Comparison of ENCODE assay signal across 1 cellular context in the genomic region with DNA sequence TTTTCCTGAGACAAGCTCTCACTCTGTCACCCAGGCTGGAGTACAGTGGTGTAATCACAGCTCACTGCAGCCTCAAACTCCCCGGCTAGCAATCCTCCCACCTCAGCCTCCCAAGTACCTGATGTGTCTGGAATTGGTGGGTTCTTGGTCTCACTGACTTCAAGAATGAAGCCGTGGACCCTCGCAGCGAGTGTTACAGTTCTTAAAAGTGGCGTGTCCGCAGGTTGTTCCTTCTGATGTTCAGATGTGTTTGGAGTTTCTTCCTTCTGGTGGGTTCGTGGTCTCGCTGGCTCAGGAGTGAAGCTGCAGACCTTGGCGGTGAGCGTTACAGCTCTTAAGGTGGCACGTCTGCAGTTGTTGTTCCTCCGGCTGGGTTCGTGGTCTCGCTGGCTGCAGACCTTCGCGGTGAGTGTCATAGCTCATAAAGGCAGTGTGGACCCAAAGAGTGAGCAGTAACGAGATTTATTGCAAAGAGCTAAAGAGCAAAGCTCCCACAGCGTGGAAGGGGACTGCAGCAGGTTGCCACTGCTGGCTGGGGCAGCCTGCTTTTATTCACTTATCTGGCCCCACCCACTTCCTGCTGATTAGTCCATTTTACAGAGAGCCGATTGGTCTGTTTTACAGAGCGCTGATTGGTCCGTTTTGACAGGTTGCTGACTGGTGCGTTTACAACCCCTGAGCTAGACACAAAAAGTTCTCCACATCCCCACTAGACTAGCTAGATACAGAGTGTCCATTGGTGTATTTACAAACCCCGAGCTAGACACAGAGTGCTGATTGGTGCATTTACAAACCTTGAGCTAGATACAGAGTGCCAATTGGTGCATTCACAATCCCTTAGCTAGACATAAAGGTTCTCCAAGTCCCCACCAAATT.
TF ChIP-seq lines count a peak whose summit lies in the region.
"Not testable (repeated sequence)": the region's sequence is repeated elsewhere in the genome, so short reads cannot be mapped to it uniquely, and the experiment has no call there.

No MANE protein-coding gene starts in this region.

TF ChIP-seq in K562, 482 proteins besides CTCF, POLR2A, EP300 and RAD21:
- TF ChIP-seq, protein P1, sequence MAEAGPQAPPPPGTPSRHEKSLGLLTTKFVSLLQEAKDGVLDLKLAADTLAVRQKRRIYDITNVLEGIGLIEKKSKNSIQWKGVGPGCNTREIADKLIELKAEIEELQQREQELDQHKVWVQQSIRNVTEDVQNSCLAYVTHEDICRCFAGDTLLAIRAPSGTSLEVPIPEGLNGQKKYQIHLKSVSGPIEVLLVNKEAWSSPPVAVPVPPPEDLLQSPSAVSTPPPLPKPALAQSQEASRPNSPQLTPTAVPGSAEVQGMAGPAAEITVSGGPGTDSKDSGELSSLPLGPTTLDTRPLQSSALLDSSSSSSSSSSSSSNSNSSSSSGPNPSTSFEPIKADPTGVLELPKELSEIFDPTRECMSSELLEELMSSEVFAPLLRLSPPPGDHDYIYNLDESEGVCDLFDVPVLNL (CRISPR knock-in tag; IDR thresholded peaks at IDR 0.05; ENCODE audit: low read depth), result peak; percentile 72; the same call in 1 of the 2 replicates
- TF ChIP-seq PURB (CRISPR knock-in tag; IDR thresholded peaks at IDR 0.05; ENCODE audit: low read depth), result peak; percentile 88; the same call in 1 of the 2 replicates
- peak; percentile 41 for TF ChIP-seq ZNF184 (CRISPR knock-in tag; IDR thresholded peaks at IDR 0.05)
- TF ChIP-seq STAG1 (CRISPR knock-in tag; IDR thresholded peaks at IDR 0.05; ENCODE audit: borderline replicate concordance), result peak; percentile 62; the same call in 1 of the 2 replicates
- TF ChIP-seq RB1 (IDR thresholded peaks at IDR 0.05; ENCODE audit: low read depth), result peak; percentile 57; the same call in 1 of the 2 replicates
- TF ChIP-seq, protein P2, sequence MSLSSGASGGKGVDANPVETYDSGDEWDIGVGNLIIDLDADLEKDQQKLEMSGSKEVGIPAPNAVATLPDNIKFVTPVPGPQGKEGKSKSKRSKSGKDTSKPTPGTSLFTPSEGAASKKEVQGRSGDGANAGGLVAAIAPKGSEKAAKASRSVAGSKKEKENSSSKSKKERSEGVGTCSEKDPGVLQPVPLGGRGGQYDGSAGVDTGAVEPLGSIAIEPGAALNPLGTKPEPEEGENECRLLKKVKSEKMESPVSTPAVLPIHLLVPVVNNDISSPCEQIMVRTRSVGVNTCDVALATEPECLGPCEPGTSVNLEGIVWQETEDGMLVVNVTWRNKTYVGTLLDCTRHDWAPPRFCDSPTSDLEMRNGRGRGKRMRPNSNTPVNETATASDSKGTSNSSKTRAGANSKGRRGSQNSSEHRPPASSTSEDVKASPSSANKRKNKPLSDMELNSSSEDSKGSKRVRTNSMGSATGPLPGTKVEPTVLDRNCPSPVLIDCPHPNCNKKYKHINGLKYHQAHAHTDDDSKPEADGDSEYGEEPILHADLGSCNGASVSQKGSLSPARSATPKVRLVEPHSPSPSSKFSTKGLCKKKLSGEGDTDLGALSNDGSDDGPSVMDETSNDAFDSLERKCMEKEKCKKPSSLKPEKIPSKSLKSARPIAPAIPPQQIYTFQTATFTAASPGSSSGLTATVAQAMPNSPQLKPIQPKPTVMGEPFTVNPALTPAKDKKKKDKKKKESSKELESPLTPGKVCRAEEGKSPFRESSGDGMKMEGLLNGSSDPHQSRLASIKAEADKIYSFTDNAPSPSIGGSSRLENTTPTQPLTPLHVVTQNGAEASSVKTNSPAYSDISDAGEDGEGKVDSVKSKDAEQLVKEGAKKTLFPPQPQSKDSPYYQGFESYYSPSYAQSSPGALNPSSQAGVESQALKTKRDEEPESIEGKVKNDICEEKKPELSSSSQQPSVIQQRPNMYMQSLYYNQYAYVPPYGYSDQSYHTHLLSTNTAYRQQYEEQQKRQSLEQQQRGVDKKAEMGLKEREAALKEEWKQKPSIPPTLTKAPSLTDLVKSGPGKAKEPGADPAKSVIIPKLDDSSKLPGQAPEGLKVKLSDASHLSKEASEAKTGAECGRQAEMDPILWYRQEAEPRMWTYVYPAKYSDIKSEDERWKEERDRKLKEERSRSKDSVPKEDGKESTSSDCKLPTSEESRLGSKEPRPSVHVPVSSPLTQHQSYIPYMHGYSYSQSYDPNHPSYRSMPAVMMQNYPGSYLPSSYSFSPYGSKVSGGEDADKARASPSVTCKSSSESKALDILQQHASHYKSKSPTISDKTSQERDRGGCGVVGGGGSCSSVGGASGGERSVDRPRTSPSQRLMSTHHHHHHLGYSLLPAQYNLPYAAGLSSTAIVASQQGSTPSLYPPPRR (CRISPR knock-in tag; IDR thresholded peaks at IDR 0.05; ENCODE audit: borderline replicate concordance), result peak; percentile 86
- TF ChIP-seq, protein P3, sequence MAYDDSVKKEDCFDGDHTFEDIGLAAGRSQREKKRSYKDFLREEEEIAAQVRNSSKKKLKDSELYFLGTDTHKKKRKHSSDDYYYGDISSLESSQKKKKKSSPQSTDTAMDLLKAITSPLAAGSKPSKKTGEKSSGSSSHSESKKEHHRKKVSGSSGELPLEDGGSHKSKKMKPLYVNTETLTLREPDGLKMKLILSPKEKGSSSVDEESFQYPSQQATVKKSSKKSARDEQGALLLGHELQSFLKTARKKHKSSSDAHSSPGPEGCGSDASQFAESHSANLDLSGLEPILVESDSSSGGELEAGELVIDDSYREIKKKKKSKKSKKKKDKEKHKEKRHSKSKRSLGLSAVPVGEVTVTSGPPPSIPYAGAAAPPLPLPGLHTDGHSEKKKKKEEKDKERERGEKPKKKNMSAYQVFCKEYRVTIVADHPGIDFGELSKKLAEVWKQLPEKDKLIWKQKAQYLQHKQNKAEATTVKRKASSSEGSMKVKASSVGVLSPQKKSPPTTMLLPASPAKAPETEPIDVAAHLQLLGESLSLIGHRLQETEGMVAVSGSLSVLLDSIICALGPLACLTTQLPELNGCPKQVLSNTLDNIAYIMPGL (CRISPR knock-in tag; IDR thresholded peaks at IDR 0.05), result peak; percentile 72; the same call in 1 of the 2 replicates
- TF ChIP-seq NFYB (IDR thresholded peaks at IDR 0.05; ENCODE audit: extremely low read depth, insufficient read length), result peak; percentile 85
- TF ChIP-seq CBX5 (IDR thresholded peaks at IDR 0.05; ENCODE audit: borderline replicate concordance, low read depth), result peak; percentile 31; the same call in 1 of the 2 replicates
- TF ChIP-seq ZC3H4 (CRISPR knock-in tag; IDR thresholded peaks at IDR 0.05; ENCODE audit: borderline replicate concordance), result 0 out of 2 replicates have a peak, but pooled peaks have one; percentile 64
- peak; percentile 93; the same call in 1 of the 2 replicates for TF ChIP-seq C11orf30 (IDR thresholded peaks at IDR 0.05; ENCODE audit: low read depth)
- peak; percentile 51; the same call in 1 of the 2 replicates for TF ChIP-seq MBD2 (IDR thresholded peaks at IDR 0.05; ENCODE audit: borderline replicate concordance, low read depth)
- TF ChIP-seq, protein P4, sequence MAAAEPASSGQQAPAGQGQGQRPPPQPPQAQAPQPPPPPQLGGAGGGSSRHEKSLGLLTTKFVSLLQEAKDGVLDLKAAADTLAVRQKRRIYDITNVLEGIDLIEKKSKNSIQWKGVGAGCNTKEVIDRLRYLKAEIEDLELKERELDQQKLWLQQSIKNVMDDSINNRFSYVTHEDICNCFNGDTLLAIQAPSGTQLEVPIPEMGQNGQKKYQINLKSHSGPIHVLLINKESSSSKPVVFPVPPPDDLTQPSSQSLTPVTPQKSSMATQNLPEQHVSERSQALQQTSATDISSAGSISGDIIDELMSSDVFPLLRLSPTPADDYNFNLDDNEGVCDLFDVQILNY (CRISPR knock-in tag; IDR thresholded peaks at IDR 0.05), result 0 out of 2 replicates have a peak, but pooled peaks have one; percentile 59
- TF ChIP-seq, protein P5, sequence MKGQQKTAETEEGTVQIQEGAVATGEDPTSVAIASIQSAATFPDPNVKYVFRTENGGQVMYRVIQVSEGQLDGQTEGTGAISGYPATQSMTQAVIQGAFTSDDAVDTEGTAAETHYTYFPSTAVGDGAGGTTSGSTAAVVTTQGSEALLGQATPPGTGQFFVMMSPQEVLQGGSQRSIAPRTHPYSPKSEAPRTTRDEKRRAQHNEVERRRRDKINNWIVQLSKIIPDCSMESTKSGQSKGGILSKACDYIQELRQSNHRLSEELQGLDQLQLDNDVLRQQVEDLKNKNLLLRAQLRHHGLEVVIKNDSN (CRISPR knock-in tag; IDR thresholded peaks at IDR 0.05), result peak; percentile 38
- peak; percentile 93; the same call in 1 of the 2 replicates for TF ChIP-seq MED1 (CRISPR knock-in tag; IDR thresholded peaks at IDR 0.05; ENCODE audit: borderline replicate concordance)
- TF ChIP-seq, protein P6, sequence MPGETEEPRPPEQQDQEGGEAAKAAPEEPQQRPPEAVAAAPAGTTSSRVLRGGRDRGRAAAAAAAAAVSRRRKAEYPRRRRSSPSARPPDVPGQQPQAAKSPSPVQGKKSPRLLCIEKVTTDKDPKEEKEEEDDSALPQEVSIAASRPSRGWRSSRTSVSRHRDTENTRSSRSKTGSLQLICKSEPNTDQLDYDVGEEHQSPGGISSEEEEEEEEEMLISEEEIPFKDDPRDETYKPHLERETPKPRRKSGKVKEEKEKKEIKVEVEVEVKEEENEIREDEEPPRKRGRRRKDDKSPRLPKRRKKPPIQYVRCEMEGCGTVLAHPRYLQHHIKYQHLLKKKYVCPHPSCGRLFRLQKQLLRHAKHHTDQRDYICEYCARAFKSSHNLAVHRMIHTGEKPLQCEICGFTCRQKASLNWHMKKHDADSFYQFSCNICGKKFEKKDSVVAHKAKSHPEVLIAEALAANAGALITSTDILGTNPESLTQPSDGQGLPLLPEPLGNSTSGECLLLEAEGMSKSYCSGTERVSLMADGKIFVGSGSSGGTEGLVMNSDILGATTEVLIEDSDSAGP (CRISPR knock-in tag; IDR thresholded peaks at IDR 0.05), result 0 out of 2 replicates have a peak, but pooled peaks have one; percentile 54
- TF ChIP-seq SP1 (CRISPR knock-in tag; IDR thresholded peaks at IDR 0.05), result peak; percentile 49; the same call in 1 of the 2 replicates
- 0 out of 2 replicates have a peak, but pooled peaks have one; percentile 44 for TF ChIP-seq FOXJ3 (CRISPR knock-in tag; IDR thresholded peaks at IDR 0.05)
- TF ChIP-seq BRCA1 (IDR thresholded peaks at IDR 0.05); NR2C2 (tag; IDR thresholded peaks at IDR 0.05); TOE1 (IDR thresholded peaks at IDR 0.05; ENCODE audit: borderline replicate concordance): not testable (repeated sequence)
- peak; percentile 96 for TF ChIP-seq BRCA1 (CRISPR knock-in tag; IDR thresholded peaks at IDR 0.05)
- peak; percentile 76 for TF ChIP-seq NR2C2 (CRISPR knock-in tag; IDR thresholded peaks at IDR 0.05)
- TF ChIP-seq, protein P7, sequence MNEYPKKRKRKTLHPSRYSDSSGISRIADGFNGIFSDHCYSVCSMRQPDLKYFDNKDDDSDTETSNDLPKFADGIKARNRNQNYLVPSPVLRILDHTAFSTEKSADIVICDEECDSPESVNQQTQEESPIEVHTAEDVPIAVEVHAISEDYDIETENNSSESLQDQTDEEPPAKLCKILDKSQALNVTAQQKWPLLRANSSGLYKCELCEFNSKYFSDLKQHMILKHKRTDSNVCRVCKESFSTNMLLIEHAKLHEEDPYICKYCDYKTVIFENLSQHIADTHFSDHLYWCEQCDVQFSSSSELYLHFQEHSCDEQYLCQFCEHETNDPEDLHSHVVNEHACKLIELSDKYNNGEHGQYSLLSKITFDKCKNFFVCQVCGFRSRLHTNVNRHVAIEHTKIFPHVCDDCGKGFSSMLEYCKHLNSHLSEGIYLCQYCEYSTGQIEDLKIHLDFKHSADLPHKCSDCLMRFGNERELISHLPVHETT (CRISPR knock-in tag; conservative IDR thresholded peaks at IDR 0.05 in 1 of 2, IDR thresholded peaks at IDR 0.05 in 1 of 2), result peak in 1 of 2 experiments; percentile 85; a peak in 1 of 4 replicates
- TF ChIP-seq, protein P8, sequence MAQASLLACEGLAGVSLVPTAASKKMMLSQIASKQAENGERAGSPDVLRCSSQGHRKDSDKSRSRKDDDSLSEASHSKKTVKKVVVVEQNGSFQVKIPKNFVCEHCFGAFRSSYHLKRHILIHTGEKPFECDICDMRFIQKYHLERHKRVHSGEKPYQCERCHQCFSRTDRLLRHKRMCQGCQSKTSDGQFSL (CRISPR knock-in tag; IDR thresholded peaks at IDR 0.05), result peak; percentile 57
- TF ChIP-seq, protein P8 (tag; IDR thresholded peaks at IDR 0.05), result not testable (repeated sequence)
- TF ChIP-seq TOE1 (CRISPR knock-in tag; IDR thresholded peaks at IDR 0.05; ENCODE audit: borderline replicate concordance, low read depth), result peak; percentile 96
- peak; percentile 66 for TF ChIP-seq FOS (IDR thresholded peaks at IDR 0.05; ENCODE audit: extremely low read depth, insufficient read length)
